ENCODE assay signal across 11 cellular contexts in genomic region chr11:64713031-64713780, GRCh38. TPM values are rescaled to one million over a fixed set of nuclear protein-coding genes. Genes with fewer than 3 reads are reported as not detected.
DNase-seq lines count a peak whose midpoint lies in the region; ATAC-seq, FAIRE-seq and TF ChIP-seq lines count a peak whose summit lies in the region.
"Had no signal": no experiment of that assay in that cellular context is flagged by ENCODE, and none has a peak within 500 bp of the region (broad histone marks: within the 10 kb centered on the region; RNA-seq: fewer than 3 reads in every experiment).

No MANE protein-coding gene starts in this region.

- ATAC-seq in pancreas (peak; percentile 29 to 92 (median 80)), HG02763 (IDR thresholded peaks at IDR 0.05; ENCODE audit: unreplicated experiment) (no peak), HG03571 (IDR thresholded peaks at IDR 0.05; ENCODE audit: unreplicated experiment) (no peak)

- no peaks in the 10 kb centered on the region for H3K79me2 ChIP-seq in fibroblast of lung (ENCODE audit: control insufficient read depth, insufficient read depth, low read length)
- H3K79me2 ChIP-seq: parathyroid adenoma had no signal

- H3K36me3 ChIP-seq in fibroblast of lung (ENCODE audit: control insufficient read depth, insufficient read depth, low read length), result no peaks in the 10 kb centered on the region
- H3K36me3 ChIP-seq in pancreas, result no peaks in the 10 kb centered on the region

- no peak overlapping the region for H3K4me2 ChIP-seq in fibroblast of lung (ENCODE audit: extremely low read depth, insufficient read depth, low read length)

- no peaks in the 10 kb centered on the region for H3K4me1 ChIP-seq in fibroblast of lung (ENCODE audit: control insufficient read depth, extremely low read depth, insufficient read depth, low read length)
- H3K4me1 ChIP-seq in pancreas, result no peaks in the 10 kb centered on the region
- H3K4me1 ChIP-seq: parathyroid adenoma had no signal

- WGBS in pancreas, 2 donors, result 3% methylated on average over 47 to 119 of the region's 119 CpGs

- H3K27me3 ChIP-seq in fibroblast of lung (ENCODE audit: control insufficient read depth, insufficient read depth, low read length), result peaks cover 43% of the 10 kb centered on the region
- peaks cover 0 to 33% (median 5%) of the 10 kb centered on the region in 4 donors for H3K27me3 ChIP-seq in pancreas

- H3K27ac ChIP-seq in fibroblast of lung (ENCODE audit: insufficient read depth, low read length) (no peak overlapping the region), pancreas (no peak overlapping the region)
- H3K27ac ChIP-seq: parathyroid adenoma had no signal

- no peak for FAIRE-seq in pancreas (lab: Jason Lieb, UNC)

- H4K20me1 ChIP-seq in fibroblast of lung (ENCODE audit: control insufficient read depth, extremely low read depth, insufficient read depth, low read length), result no peaks in the 10 kb centered on the region

- intact Hi-C loops in pancreas (cut with DNase I), result no loop called here

- H3K9me3 ChIP-seq in fibroblast of lung (ENCODE audit: control insufficient read depth, insufficient read depth, low read depth, low read length), result no peaks in the 10 kb centered on the region
- no peaks in the 10 kb centered on the region for H3K9me3 ChIP-seq in pancreas

- H3K9ac ChIP-seq in fibroblast of lung (ENCODE audit: insufficient read depth, low read length), result no peak overlapping the region
- H3K9ac ChIP-seq: parathyroid adenoma had no signal

- peak; percentile 57 for DNase-seq in DMS53 (lab: John Stamatoyannopoulos, UW)
- no peak for DNase-seq in DMS53 treated with DMSO at 0.1 percent for 48 hours (lab: John Stamatoyannopoulos, UW; ENCODE audit: unreplicated experiment)
- DNase-seq in NCI-H748 treated with DMSO at 0.1 percent for 48 hours (lab: John Stamatoyannopoulos, UW), result peak; percentile 23
- peak; percentile 31 to 41 for DNase-seq in fibroblast of lung (ENCODE audit: low read depth in 2 of 2)
- peak in 3 of 6 donors; percentile 28 to 82 (median 50) for DNase-seq in pancreas
- no peak for DNase-seq in activated effector memory CD4-positive, alpha-beta T cell treated with anti-CD3 and anti-CD28 coated beads, Interleukin-2, amount 50 U/mL, for 16 hours
- DNase-seq: cortex of kidney had no signal

- H2AFZ ChIP-seq in fibroblast of lung (ENCODE audit: low read length), result no peak overlapping the region
- H2AFZ ChIP-seq: parathyroid adenoma had no signal

- no peak for TF ChIP-seq CTCF in fibroblast of lung (conservative IDR thresholded peaks at IDR 0.05 in 1 of 2, IDR thresholded peaks at IDR 0.05 in 1 of 2; ENCODE audit: low read depth in 1 of 2, low read length in 2 of 2)
- TF ChIP-seq CTCF in pancreas (IDR thresholded peaks at IDR 0.05), result no peak

- no peak overlapping the region for H3K4me3 ChIP-seq in fibroblast of lung (replicated peaks in 1 of 4; ENCODE audit: control extremely low read depth in 1 of 4, insufficient read depth in 1 of 4, low read depth in 3 of 4, low read length in 4 of 4)
- no peak overlapping the region for H3K4me3 ChIP-seq in pancreas

RNA-seq across cellular contexts. Expression of gene NRXN2, which starts 9.8 kb away (rescaled TPM):
- total RNA-seq in fibroblast of lung, result under 0.01 and 0.26 TPM in 2 replicates
- polyA plus RNA-seq in fibroblast of lung, result 0.75 TPM in 1 of 2 replicates, not detected in the other
- polyA plus RNA-seq in fibroblast of lung (2012), result 0.24 and 1.3 TPM in 2 replicates
- polyA minus RNA-seq in fibroblast of lung (ENCODE audit: low replicate concordance), result 0.26 and 1.8 TPM in 2 replicates
- total RNA-seq in pancreas, result 10 to 100 TPM in 1 of 6 donors, 1 to 10 TPM in 4, under 1 TPM in 1; 0.69 to 10.8 (median 2.2) TPM
- polyA plus RNA-seq in pancreas, result 1 to 10 TPM in 1 of 2 donors, under 1 TPM in 1; 0.89 to 2.8 TPM
- polyA plus RNA-seq: IgD-negative memory B cell had no signal

RNA-seq across cellular contexts. Expression of gene RASGRP2, which starts 30.7 kb away (rescaled TPM):
- total RNA-seq in fibroblast of lung (0.26 and 1.2 TPM in 2 replicates), pancreas (1 to 10 TPM in 5 of 6 donors, under 1 TPM in 1; 0.91 to 2.8 (median 2.2) TPM)
- polyA plus RNA-seq in fibroblast of lung (0.71 and 5.2 TPM in 2 replicates), pancreas (10 to 100 TPM; 11.2 to 12.4 TPM)
- polyA plus RNA-seq in fibroblast of lung (2012), result 1.8 and 9.9 TPM in 2 replicates
- polyA minus RNA-seq in fibroblast of lung (ENCODE audit: low replicate concordance), result 0.22 and 8.6 TPM in 2 replicates

RNA-seq across cellular contexts. Expression of gene PYGM, which starts 46.6 kb away (rescaled TPM):
- 0.26 and 0.50 TPM in 2 replicates for total RNA-seq in fibroblast of lung
- polyA plus RNA-seq in fibroblast of lung, result 0.18 and 1.9 TPM in 2 replicates
- 0.22 and 3.1 TPM in 2 replicates for polyA plus RNA-seq in fibroblast of lung (2012)
- polyA minus RNA-seq in fibroblast of lung (ENCODE audit: low replicate concordance), result 0.11 and 4.9 TPM in 2 replicates
- total RNA-seq in pancreas, result under 1 TPM; 0.19 to 0.55 (median 0.42) TPM
- polyA plus RNA-seq in pancreas, result 1 to 10 TPM; 1.2 to 1.3 TPM

Comparison
In these comparisons a context has a peak if more than half of its experiments do, and no peak if none do; other contexts are left out.
1. DNase-seq: peak in DMS53 (single experiment), NCI-H748 treated with DMSO at 0.1 percent for 48 hours (single experiment) and fibroblast of lung (2 of 2); none in DMS53 treated with DMSO at 0.1 percent for 48 hours (single experiment) and activated effector memory CD4-positive, alpha-beta T cell treated with anti-CD3 and anti-CD28 coated beads, Interleukin-2, amount 50 U/mL, for 16 hours (single experiment).
2. ATAC-seq: peak in pancreas (4 of 4); none in HG02763 (single experiment) and HG03571 (single experiment).